ENCODE assay signal across 34 cellular contexts in the genomic region with DNA sequence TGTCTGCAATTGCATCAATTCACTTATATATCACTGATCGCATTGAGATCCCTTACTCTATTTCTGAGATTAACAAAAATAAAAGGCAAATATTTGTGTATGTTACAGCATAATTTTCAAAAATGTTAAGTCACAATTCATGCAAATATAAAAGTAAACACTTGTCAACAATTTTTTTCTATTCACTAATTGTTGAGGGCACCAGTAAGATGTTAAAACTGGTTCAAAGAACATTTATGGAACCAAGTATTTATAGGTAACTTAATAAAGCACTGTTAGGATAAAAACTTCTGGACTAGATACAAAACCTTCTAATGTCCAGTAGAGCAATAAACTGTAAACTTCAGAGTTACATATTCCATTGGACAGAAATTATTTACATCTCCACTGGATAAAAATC.
"Had no signal": no experiment of that assay in that cellular context is flagged by ENCODE, and none has a peak within 500 bp of the region (broad histone marks: within the 10 kb centered on the region; RNA-seq: fewer than 3 reads in every experiment).

No MANE protein-coding gene starts in this region.

- H3K36me3 ChIP-seq: MG63 had no signal

- H3K4me3 ChIP-seq: MG63 had no signal

- H3K9me3 ChIP-seq: MG63 had no signal

- DNase-seq: Kasumi-1, MG63, MM.1S, MV-4-11, NCI-H1048, NCI-H1092, NCI-H1092 treated with DMSO at 0.1 percent for 48 hours, NCI-H1105, NCI-H1105 treated with DMSO at 0.1 percent for 48 hours, NCI-H1417, NCI-H1417 treated with DMSO at 0.1 percent for 48 hours, NCI-H1436, NCI-H1436 treated with DMSO at 0.1 percent for 48 hours, NCI-H146, NCI-H1694, NCI-H1694 treated with DMSO at 0.1 percent for 48 hours, NCI-H187, NCI-H187 treated with DMSO at 0.1 percent for 48 hours, NCI-H1930, NCI-H2029, NCI-H2029 treated with DMSO at 0.1 percent for 48 hours, NCI-H2081, NCI-H2081 treated with DMSO at 0.1 percent for 48 hours, NCI-H2107, NCI-H2171, NCI-H2171 treated with DMSO at 0.1 percent for 48 hours, NCI-H2227 treated with DMSO at 0.1 percent for 48 hours, NCI-H226, NCI-H345, NCI-H446, NCI-H446 treated with DMSO at 0.1 percent for 48 hours, NCI-H510A, NCI-H510A treated with DMSO at 0.1 percent for 48 hours, NCI-H524 had no signal
